19 cellular contexts compared by ENCODE assay signal in the genomic region with DNA sequence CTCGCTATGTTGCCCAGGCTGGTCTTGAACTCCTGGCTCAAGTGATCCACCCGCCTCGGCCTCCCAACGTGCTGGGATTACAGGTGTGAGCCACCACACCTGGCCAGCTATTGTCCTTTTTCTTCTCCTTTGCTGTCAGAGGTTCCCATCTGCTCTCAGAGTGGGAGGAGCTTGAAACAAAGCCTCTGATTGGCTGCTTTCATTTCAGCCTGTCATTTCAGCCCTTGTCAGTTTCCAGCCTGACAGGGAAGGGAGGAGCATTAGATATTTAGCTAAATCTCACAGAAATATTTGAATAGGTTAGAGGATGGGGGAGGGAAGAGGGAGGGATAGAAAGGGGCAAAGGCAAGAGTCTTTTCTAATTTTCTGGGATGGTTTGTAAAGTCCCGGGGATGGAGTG. TPM values are rescaled to one million over a fixed set of nuclear protein-coding genes. Genes with fewer than 3 reads are reported as not detected.
A peak's percentile ranks its signal among the peaks of the same experiment; 100 is the strongest.
DNase-seq lines count a peak whose midpoint lies in the region; ATAC-seq, FAIRE-seq and TF ChIP-seq lines count a peak whose summit lies in the region.
"Had no signal": no experiment of that assay in that cellular context is flagged by ENCODE, and none has a peak within 500 bp of the region (broad histone marks: within the 10 kb centered on the region; RNA-seq: fewer than 3 reads in every experiment).

No MANE protein-coding gene starts in this region.

- BruUV-seq in A673 (replicated peaks; lab: Mats Ljungman, UMichigan): no TSS peak
- no TSS peak for BruUV-seq in K562 (replicated peaks; lab: Mats Ljungman, UMichigan)

- H3K27me3 ChIP-seq in A673 (replicated peaks; ENCODE audit: insufficient read depth, low read depth, low read length, poor library complexity) (no peaks in the 10 kb centered on the region), K562 (ENCODE audit: control insufficient read depth in 2 of 2, insufficient read depth in 2 of 2, low read length in 2 of 2) (peaks cover 5 to 36% of the 10 kb centered on the region in 2 experiments; a peak in 3 of 5 replicates), suprapubic skin (peaks cover 4% of the 10 kb centered on the region)

- no peaks in the 10 kb centered on the region for H3K9me3 ChIP-seq in A673 (ENCODE audit: low read depth, low read length, poor library complexity, severe bottlenecking)
- no peaks in the 10 kb centered on the region for H3K9me3 ChIP-seq in K562 (replicated peaks; ENCODE audit: control insufficient read depth, insufficient read depth, low read depth, low read length)
- no peaks in the 10 kb centered on the region for H3K9me3 ChIP-seq in suprapubic skin

- peak; percentile 78 for FAIRE-seq in K562 (lab: Jason Lieb, UNC)

- no peaks in the 10 kb centered on the region for H3K9me3 Mint-ChIP-seq in activated CD4-positive, alpha-beta memory T cell treated with anti-CD3 and anti-CD28 coated beads, Interleukin-2, amount 10 ng/mL, durations not matched to agents 7 days and 5 days

- H3K27ac ChIP-seq in A673 (ENCODE audit: low read depth, low read length, poor library complexity, severe bottlenecking) (no peak overlapping the region), K562 (ENCODE audit: extremely low read depth, low read depth, low read length) (no peak overlapping the region), suprapubic skin (no peak overlapping the region)

- H3K36me3 ChIP-seq in A673 (ENCODE audit: insufficient read depth, low read length, poor library complexity, severe bottlenecking): no peaks in the 10 kb centered on the region
- H3K36me3 ChIP-seq in K562 (ENCODE audit: control insufficient read depth, insufficient read depth, low read length): no peaks in the 10 kb centered on the region
- no peaks in the 10 kb centered on the region for H3K36me3 ChIP-seq in suprapubic skin

- no peak for TF ChIP-seq RAD21 in K562 (CRISPR knock-in tag; conservative IDR thresholded peaks at IDR 0.05 in 1 of 2, IDR thresholded peaks at IDR 0.05 in 1 of 2)

- no peaks in the 10 kb centered on the region for H3K36me3 Mint-ChIP-seq in activated CD4-positive, alpha-beta memory T cell treated with anti-CD3 and anti-CD28 coated beads, Interleukin-2, amount 10 ng/mL, durations not matched to agents 7 days and 5 days (ENCODE audit: low read depth)
- H3K36me3 Mint-ChIP-seq: CD14-positive monocyte had no signal

- no peak overlapping the region for H3K27ac Mint-ChIP-seq in activated CD4-positive, alpha-beta memory T cell treated with anti-CD3 and anti-CD28 coated beads, Interleukin-2, amount 10 ng/mL, durations not matched to agents 7 days and 5 days
- H3K27ac Mint-ChIP-seq: CD14-positive monocyte, T-helper 17 cell had no signal

- H3K4me3 ChIP-seq in A673 (ENCODE audit: low read depth, low read length, poor library complexity, severe bottlenecking) (no peak overlapping the region), K562 (no peak overlapping the region), suprapubic skin (no peak overlapping the region)

- peak; percentile 81 for ATAC-seq in K562
- ATAC-seq: Panc1, Right ventricle myocardium inferior, T-helper 17 cell had no signal

- no peaks in the 10 kb centered on the region for H3K79me2 ChIP-seq in K562 (ENCODE audit: control insufficient read depth, insufficient read depth, low read length)

- peak; percentile 39 for DNase-seq in A673 (ENCODE audit: low spot score)
- peak; percentile 23 for DNase-seq in ELF-1 (ENCODE audit: low read depth, low spot score)
- peak; percentile 56 for DNase-seq in NAMALWA (ENCODE audit: low spot score)
- peak; percentile 29 to 74 (median 70) for DNase-seq in K562 (ENCODE audit: extremely low read depth in 1 of 4, low spot score in 3 of 4)
- DNase-seq in activated CD4-positive, alpha-beta memory T cell treated with anti-CD3 and anti-CD28 coated beads, Interleukin-2, amount 10 ng/mL, durations not matched to agents 7 days and 5 days: no peak
- DNase-seq in activated T-cell treated with anti-CD3 and anti-CD28 coated beads, Interleukin-2, amount 50 U/mL, for 1 hour: no peak
- no peak for DNase-seq in suprapubic skin (ENCODE audit: low spot score in 2 of 2)
- DNase-seq: DMS153, HCEC 1CT, KG1, NCI-H1105, NCI-H1694 treated with DMSO at 0.1 percent for 48 hours, NCI-H2107, NCI-H526 treated with DMSO at 0.1 percent for 48 hours, T-helper 17 cell had no signal

- TF ChIP-seq CTCF in A673 (conservative IDR thresholded peaks at IDR 0.05; ENCODE audit: low read depth, low read length) (no peak), K562 (IDR thresholded peaks at IDR 0.05 in 2 of 3, conservative IDR thresholded peaks at IDR 0.05 in 1 of 3; ENCODE audit: insufficient read depth in 2 of 3, low read depth in 1 of 3, low read length in 3 of 3) (no peak), suprapubic skin (IDR thresholded peaks at IDR 0.05) (no peak)

- no peak overlapping the region for H2AFZ ChIP-seq in K562 (ENCODE audit: low read depth, low read length)

- no peak overlapping the region for H3K9ac ChIP-seq in K562 (ENCODE audit: insufficient read depth in 1 of 2, low read depth in 2 of 2, low read length in 2 of 2)

- no peak overlapping the region for H3K4me3 Mint-ChIP-seq in activated CD4-positive, alpha-beta memory T cell treated with anti-CD3 and anti-CD28 coated beads, Interleukin-2, amount 10 ng/mL, durations not matched to agents 7 days and 5 days
- H3K4me3 Mint-ChIP-seq: CD14-positive monocyte, T-helper 17 cell had no signal

- CTCF ChIA-PET in A673 (lab: Charles Lee) (interaction anchor here (0.6 to 2.6 kb wide), 7 partner anchors 17 to 687 kb away, joined by 3 to 49 read pairs (median 4); no protein-coding TSS in a partner anchor), K562 (lab: Yijun Ruan, JAX; ENCODE audit: low intra/inter-chr PET ratio) (interaction anchor here (0.6 kb wide), 2 partner anchors 62 to 614 kb away, joined by 3 to 4 read pairs; no protein-coding TSS in a partner anchor)
- CTCF ChIA-PET in activated CD4-positive, alpha-beta memory T cell treated with anti-CD3 and anti-CD28 coated beads, Interleukin-2, amount 10 ng/mL, durations not matched to agents 7 days and 5 days (lab: Charles Lee): interaction anchor here (1.5 to 4.1 kb wide), 3 partner anchors 10 to 70 kb away, joined by 3 to 30 read pairs (median 5); no protein-coding TSS in a partner anchor

- in situ Hi-C loops in K562 (cut with MboI): no loop called here

- H4K20me1 ChIP-seq in K562 (replicated peaks; ENCODE audit: control insufficient read depth, insufficient read depth, low read length): no peaks in the 10 kb centered on the region

- TF ChIP-seq POLR2A in K562 (conservative IDR thresholded peaks at IDR 0.05) (no peak), suprapubic skin (IDR thresholded peaks at IDR 0.05) (no peak)

- H3K9me1 ChIP-seq in K562 (ENCODE audit: control insufficient read depth, insufficient read depth, low read length): peaks cover 2% of the 10 kb centered on the region

- TF ChIP-seq EP300 in K562 (IDR thresholded peaks at IDR 0.05; ENCODE audit: low read length) (no peak), suprapubic skin (IDR thresholded peaks at IDR 0.05) (no peak)

- intact Hi-C loops in A673 (cut with micrococcal nuclease; ENCODE audit: unreplicated experiment) (no loop called here), K562 (cut with micrococcal nuclease) (loop anchor here (5.0 kb wide), 1 partner anchor 69 kb away; no protein-coding TSS in a partner anchor)

- H3K4me1 ChIP-seq in A673 (ENCODE audit: insufficient read depth, low read length, poor library complexity, severe bottlenecking): peaks cover 10% of the 10 kb centered on the region
- peaks cover 0 to 6% of the 10 kb centered on the region in 2 experiments; a peak in 1 of 5 replicates for H3K4me1 ChIP-seq in K562 (replicated peaks in 1 of 2; ENCODE audit: control insufficient read depth in 2 of 2, insufficient read depth in 2 of 2, low read length in 2 of 2)
- peaks cover 6% of the 10 kb centered on the region for H3K4me1 ChIP-seq in suprapubic skin

- H3K4me1 Mint-ChIP-seq in activated CD4-positive, alpha-beta memory T cell treated with anti-CD3 and anti-CD28 coated beads, Interleukin-2, amount 10 ng/mL, durations not matched to agents 7 days and 5 days: no peaks in the 10 kb centered on the region
- H3K4me1 Mint-ChIP-seq: CD14-positive monocyte, T-helper 17 cell had no signal

- POLR2A ChIA-PET in A673 (lab: Charles Lee; ENCODE audit: low non-redundant PET) (no interaction called here), K562 (lab: Yijun Ruan, JAX) (interaction anchor here (0.6 to 1.2 kb wide), 2 partner anchors 38 to 57 kb away, joined by 3 to 5 read pairs; no protein-coding TSS in a partner anchor)
- POLR2A ChIA-PET in activated CD4-positive, alpha-beta memory T cell treated with anti-CD3 and anti-CD28 coated beads, Interleukin-2, amount 10 ng/mL, durations not matched to agents 7 days and 5 days (lab: Charles Lee): no interaction called here

- 0% methylated on average over 4 of the region's 5 CpGs for WGBS in K562 (ENCODE audit: insufficient coverage, low coverage, missing lambda C conversion rate)
- WGBS in suprapubic skin: 81% methylated on average over 5 of the region's 5 CpGs

- H3K4me2 ChIP-seq in K562 (ENCODE audit: insufficient read depth, low read length): no peak overlapping the region

- H3K27me3 Mint-ChIP-seq in activated CD4-positive, alpha-beta memory T cell treated with anti-CD3 and anti-CD28 coated beads, Interleukin-2, amount 10 ng/mL, durations not matched to agents 7 days and 5 days: peaks cover 15% of the 10 kb centered on the region

RNA-seq across cellular contexts. Expression of a gene that starts 8.7 kb away (rescaled TPM):
- not detected in 2 replicates for total RNA-seq in A673 (2021)
- not detected in 2 replicates for total RNA-seq in K562 (2011; cell fraction: chromatin; rRNA removed; ENCODE audit: low replicate concordance)
- not detected in 2 replicates for total RNA-seq in K562 (2011; cell fraction: nucleolus; rRNA removed)
- not detected in 2 replicates for total RNA-seq in K562 (2011; cell fraction: nucleoplasm; rRNA removed)
- not detected in 2 replicates for total RNA-seq in K562 (2014; rRNA removed)
- not detected in 2 replicates for total RNA-seq in K562 (2014; rRNA removed; fragmentation: Illumina TruSeq; extraction: Trizol)
- not detected in 2 replicates for total RNA-seq in K562 (2015; rRNA removed; fragmentation: Illumina TruSeq; extraction: Trizol)
- total RNA-seq in K562 (2021): not detected in 2 replicates
- polyA plus RNA-seq in K562 (2011; rRNA removed): not detected in 2 replicates
- polyA plus RNA-seq in K562 (2011; cell fraction: cytosol; rRNA removed): not detected in 2 replicates
- polyA plus RNA-seq in K562 (2011; cell fraction: nucleus; rRNA removed): not detected in 2 replicates
- not detected in 2 replicates for polyA plus RNA-seq in K562 (2012)
- polyA plus RNA-seq in K562 (2014; fragmentation: Illumina TruSeq; extraction: Trizol): not detected in 2 replicates
- not detected for polyA plus RNA-seq in K562 (2014; fragmentation: Nextera tagmentation; extraction: Ambion mirVana)
- polyA plus RNA-seq in K562 (2014; rRNA removed): not detected in 2 replicates
- polyA minus RNA-seq in K562 (2011; rRNA and poly(A)+ RNA removed): not detected in 2 replicates
- not detected in 2 replicates for polyA minus RNA-seq in K562 (2011; cell fraction: cytosol; rRNA and poly(A)+ RNA removed)
- not detected in 2 replicates for polyA minus RNA-seq in K562 (2011; cell fraction: nucleus; rRNA and poly(A)+ RNA removed)
- total RNA-seq in activated CD4-positive, alpha-beta memory T cell treated with anti-CD3 and anti-CD28 coated beads, Interleukin-2, amount 10 ng/mL, durations not matched to agents 7 days and 5 days: not detected
- total RNA-seq in suprapubic skin: not detected
- total RNA-seq: MCF 10A, Right ventricle myocardium inferior, T-helper 17 cell had no signal
- polyA plus RNA-seq: CD14-positive monocyte had no signal

RNA-seq across cellular contexts. Expression of a gene that starts 39.5 kb away (rescaled TPM):
- total RNA-seq in A673 (2021) (not detected in 2 replicates), K562 (2014; rRNA removed) (not detected in 2 replicates), K562 (2014; rRNA removed; fragmentation: Illumina TruSeq; extraction: Trizol) (not detected in 2 replicates), K562 (2015; rRNA removed; fragmentation: Illumina TruSeq; extraction: Trizol) (not detected in 2 replicates), K562 (2021) (not detected in 2 replicates), suprapubic skin (not detected)
- not detected in 2 replicates for total RNA-seq in K562 (2011; cell fraction: chromatin; rRNA removed; ENCODE audit: low replicate concordance)
- total RNA-seq in K562 (2011; cell fraction: nucleolus; rRNA removed): not detected in 2 replicates
- not detected in 2 replicates for total RNA-seq in K562 (2011; cell fraction: nucleoplasm; rRNA removed)
- polyA plus RNA-seq in K562 (2011; rRNA removed) (not detected in 2 replicates), K562 (2014; fragmentation: Illumina TruSeq; extraction: Trizol) (not detected in 2 replicates), K562 (2014; fragmentation: Nextera tagmentation; extraction: Ambion mirVana) (not detected), K562 (2014; rRNA removed) (not detected in 2 replicates)
- not detected in 2 replicates for polyA plus RNA-seq in K562 (2011; cell fraction: cytosol; rRNA removed)
- not detected in 2 replicates for polyA plus RNA-seq in K562 (2011; cell fraction: nucleus; rRNA removed)
- polyA plus RNA-seq in K562 (2012): not detected in 2 replicates
- polyA minus RNA-seq in K562 (2011; rRNA and poly(A)+ RNA removed): not detected in 2 replicates
- polyA minus RNA-seq in K562 (2011; cell fraction: cytosol; rRNA and poly(A)+ RNA removed): not detected in 2 replicates
- not detected in 2 replicates for polyA minus RNA-seq in K562 (2011; cell fraction: nucleus; rRNA and poly(A)+ RNA removed)
- total RNA-seq in activated CD4-positive, alpha-beta memory T cell treated with anti-CD3 and anti-CD28 coated beads, Interleukin-2, amount 10 ng/mL, durations not matched to agents 7 days and 5 days: not detected
- total RNA-seq: MCF 10A, Right ventricle myocardium inferior, T-helper 17 cell had no signal
- polyA plus RNA-seq: CD14-positive monocyte had no signal

RNA-seq across cellular contexts. Expression of a gene that starts 54.9 kb away (rescaled TPM):
- total RNA-seq in A673 (2021) (0.17 and 0.41 TPM in 2 replicates), K562 (2014; rRNA removed) (not detected in 2 replicates), K562 (2014; rRNA removed; fragmentation: Illumina TruSeq; extraction: Trizol) (not detected in 2 replicates), K562 (2015; rRNA removed; fragmentation: Illumina TruSeq; extraction: Trizol) (not detected in 2 replicates), K562 (2021) (not detected in 2 replicates), suprapubic skin (1 to 10 TPM; 2.5 to 5.4 (median 4.5) TPM)
- total RNA-seq in K562 (2011; cell fraction: chromatin; rRNA removed; ENCODE audit: low replicate concordance): not detected in 2 replicates
- total RNA-seq in K562 (2011; cell fraction: nucleolus; rRNA removed): not detected in 2 replicates
- not detected in 2 replicates for total RNA-seq in K562 (2011; cell fraction: nucleoplasm; rRNA removed)
- polyA plus RNA-seq in K562 (2011; rRNA removed) (not detected in 2 replicates), K562 (2014; fragmentation: Illumina TruSeq; extraction: Trizol) (not detected in 2 replicates), K562 (2014; fragmentation: Nextera tagmentation; extraction: Ambion mirVana) (not detected), K562 (2014; rRNA removed) (not detected in 2 replicates)
- not detected in 2 replicates for polyA plus RNA-seq in K562 (2011; cell fraction: cytosol; rRNA removed)
- not detected in 2 replicates for polyA plus RNA-seq in K562 (2011; cell fraction: nucleus; rRNA removed)
- not detected in 2 replicates for polyA plus RNA-seq in K562 (2012)
- polyA minus RNA-seq in K562 (2011; rRNA and poly(A)+ RNA removed): not detected in 2 replicates
- not detected in 2 replicates for polyA minus RNA-seq in K562 (2011; cell fraction: cytosol; rRNA and poly(A)+ RNA removed)
- not detected in 2 replicates for polyA minus RNA-seq in K562 (2011; cell fraction: nucleus; rRNA and poly(A)+ RNA removed)
- not detected for total RNA-seq in activated CD4-positive, alpha-beta memory T cell treated with anti-CD3 and anti-CD28 coated beads, Interleukin-2, amount 10 ng/mL, durations not matched to agents 7 days and 5 days
- total RNA-seq: MCF 10A, Right ventricle myocardium inferior, T-helper 17 cell had no signal
- polyA plus RNA-seq: CD14-positive monocyte had no signal

Comparison
In these comparisons a context has a peak if more than half of its experiments do, and no peak if none do; other contexts are left out.
1. DNase-seq: peak in A673 (single experiment), ELF-1 (single experiment), NAMALWA (single experiment) and K562 (4 of 4); none in activated CD4-positive, alpha-beta memory T cell treated with anti-CD3 and anti-CD28 coated beads, Interleukin-2, amount 10 ng/mL, durations not matched to agents 7 days and 5 days (single experiment), activated T-cell treated with anti-CD3 and anti-CD28 coated beads, Interleukin-2, amount 50 U/mL, for 1 hour (single experiment) and suprapubic skin (0 of 2).